8 cellular contexts compared by ENCODE assay signal in genomic region chr1:7752512-7753417, GRCh38. TPM values are rescaled to one million over a fixed set of nuclear protein-coding genes. Genes with fewer than 3 reads are reported as not detected.
A peak's percentile ranks its signal among the peaks of the same experiment; 100 is the strongest.
DNase-seq lines count a peak whose midpoint lies in the region; ATAC-seq, FAIRE-seq and TF ChIP-seq lines count a peak whose summit lies in the region.

No MANE protein-coding gene starts in this region.

- no peak overlapping the region for H3K18ac ChIP-seq in mesendoderm (ENCODE audit: low read length)

- no peak overlapping the region for H3K23ac ChIP-seq in mesendoderm (ENCODE audit: low read length)

- no peaks in the 10 kb centered on the region for H3K27me3 ChIP-seq in mesendoderm (ENCODE audit: insufficient read depth, low read length, poor library complexity)

- H2BK120ac ChIP-seq in mesendoderm (ENCODE audit: low read depth, low read length): no peak overlapping the region

- TF ChIP-seq CTCF in GM20000 (IDR thresholded peaks at IDR 0.05; ENCODE audit: extremely low read depth, missing control alignments): peak; percentile 57

- H3K4me1 ChIP-seq in mesendoderm (ENCODE audit: control insufficient read depth, low read depth, low read length): no peaks in the 10 kb centered on the region

- H3K27ac ChIP-seq in mesendoderm (ENCODE audit: low read depth, low read length): no peak overlapping the region

- H3K56ac ChIP-seq in mesendoderm (ENCODE audit: low read length): peak overlapping the region; percentile 51

- no peak overlapping the region for H2AK5ac ChIP-seq in mesendoderm (ENCODE audit: low read length)

- DNase-seq in AG08395 (ENCODE audit: low spot score) (peak; percentile 56), GM20000 (ENCODE audit: low spot score) (peak; percentile 37), NCI-H345 (lab: John Stamatoyannopoulos, UW) (peak; percentile 50), mesendoderm (peak; percentile 81)
- DNase-seq in activated CD4-positive, alpha-beta T cell treated with anti-CD3 and anti-CD28 coated beads, Interleukin-2, amount 50 U/mL, for 4 hours: peak; percentile 39 to 56
- DNase-seq in stimulated activated CD8-positive, alpha-beta memory T cell treated with anti-CD3 and anti-CD28 coated beads, Interleukin-4, amount 100 ng/mL, for 48 hours: peak; percentile 58

- no peak overlapping the region for H3K4ac ChIP-seq in mesendoderm (ENCODE audit: low read depth, low read length)

- H4K8ac ChIP-seq in mesendoderm (ENCODE audit: low read depth, low read length): no peak overlapping the region

- WGBS in mesendoderm (ENCODE audit: extremely low coverage, insufficient coverage, low lambda C conversion rate): no CpG with 5 or more reads among the region's 18 CpGs

- H3K79me2 ChIP-seq in mesendoderm (ENCODE audit: control insufficient read depth, insufficient read depth, low read length): no peaks in the 10 kb centered on the region

- ATAC-seq in GM19467 (IDR thresholded peaks at IDR 0.05; ENCODE audit: unreplicated experiment): no peak

- FAIRE-seq in endometrium (lab: Jason Lieb, UNC): peak; percentile 89

- no peak overlapping the region for H3K9ac ChIP-seq in mesendoderm (ENCODE audit: low read length)

- H2BK15ac ChIP-seq in mesendoderm (replicated peaks; ENCODE audit: low read depth): no peak overlapping the region

- H3K4me3 ChIP-seq in mesendoderm (ENCODE audit: low read length): no peak overlapping the region

- H3K36me3 ChIP-seq in mesendoderm (ENCODE audit: control insufficient read depth, insufficient read depth, low read length): no peaks in the 10 kb centered on the region

- H2BK5ac ChIP-seq in mesendoderm (ENCODE audit: low read length): no peak overlapping the region

- no peaks in the 10 kb centered on the region for H3K79me1 ChIP-seq in mesendoderm (ENCODE audit: low read length)

- no peak overlapping the region for H4K5ac ChIP-seq in mesendoderm (ENCODE audit: low read length)

- H3K4me2 ChIP-seq in mesendoderm (ENCODE audit: low read length): peak overlapping the region; percentile 19

RNA-seq across cellular contexts. Expression of gene VAMP3, which starts 18.3 kb away (rescaled TPM):
- polyA plus RNA-seq in mesendoderm (2013, experiment 1 of 2): 44.8 TPM
- polyA plus RNA-seq in mesendoderm (2013, experiment 2 of 2): 44.3 TPM

RNA-seq across cellular contexts. Expression of gene PER3, which starts 31.3 kb away (rescaled TPM):
- polyA plus RNA-seq in mesendoderm (2013, experiment 1 of 2): 2.6 TPM
- 2.6 TPM for polyA plus RNA-seq in mesendoderm (2013, experiment 2 of 2)
